Comparison of ENCODE assay signal across 1 cellular context in the genomic region with DNA sequence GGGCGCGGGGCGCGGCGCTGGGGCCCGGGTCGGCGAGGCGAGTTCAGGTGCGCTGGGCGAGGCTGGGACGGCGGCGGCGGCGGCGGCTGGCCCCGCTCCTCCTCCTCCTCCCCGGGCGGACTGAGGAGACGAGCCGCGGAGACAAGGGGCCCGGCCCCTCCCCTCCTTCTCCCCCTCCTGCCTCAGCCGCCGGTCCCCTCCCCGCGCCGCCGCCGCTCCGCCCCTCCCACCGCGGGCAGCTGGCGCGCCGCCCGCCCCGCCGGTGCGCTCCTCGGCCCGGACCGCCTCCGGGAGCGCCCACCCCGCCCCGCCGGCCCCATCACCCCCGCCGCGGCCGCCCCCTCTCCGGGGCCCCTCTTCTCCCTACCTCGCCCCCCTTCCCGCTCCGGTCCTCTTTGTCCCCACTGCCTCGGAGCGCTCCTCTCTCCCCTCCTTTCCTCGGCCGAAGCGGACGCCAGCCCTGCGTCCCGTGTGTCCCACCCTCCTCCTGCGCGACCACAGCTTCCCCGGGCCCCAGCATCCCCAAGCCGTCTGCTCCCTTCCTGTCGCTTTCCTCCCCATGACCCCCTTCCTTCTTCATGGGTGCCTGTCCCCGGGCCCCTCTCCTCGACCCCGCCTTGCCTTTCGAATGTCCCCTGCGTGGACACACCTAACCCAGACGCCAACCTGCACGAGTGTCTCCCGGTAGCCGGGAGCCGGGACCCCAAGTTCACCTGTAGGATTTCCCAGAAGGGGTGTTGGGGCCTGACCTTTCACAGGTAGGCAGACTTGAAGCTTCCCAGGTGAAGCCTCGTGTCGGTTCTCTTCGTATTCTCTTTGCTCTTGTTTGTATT.
TF ChIP-seq lines count a peak whose summit lies in the region.

TOX3 (minus strand) TSS at position 143 of the 833 bp plus-strand sequence. CDS start 420 bp downstream, outside the sequence.

TF ChIP-seq in HepG2, 621 proteins besides CTCF, POLR2A, EP300 and RAD21 (continued from another document and continues in another):
- TF ChIP-seq, protein P1, sequence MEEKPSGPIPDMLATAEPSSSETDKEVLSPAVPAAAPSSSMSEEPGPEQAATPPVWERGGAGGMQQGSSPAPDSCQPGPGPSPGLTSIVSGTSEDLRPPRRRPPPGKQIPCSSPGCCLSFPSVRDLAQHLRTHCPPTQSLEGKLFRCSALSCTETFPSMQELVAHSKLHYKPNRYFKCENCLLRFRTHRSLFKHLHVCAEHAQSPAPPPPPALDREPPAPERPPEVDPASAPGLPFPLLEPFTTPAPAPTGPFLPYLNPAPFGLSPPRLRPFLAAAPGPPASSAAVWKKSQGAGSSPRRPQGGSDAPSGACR (CRISPR knock-in tag; IDR thresholded peaks at IDR 0.05): peak; percentile 56; the same call in 1 of the 2 replicates
- TF ChIP-seq, protein P2, sequence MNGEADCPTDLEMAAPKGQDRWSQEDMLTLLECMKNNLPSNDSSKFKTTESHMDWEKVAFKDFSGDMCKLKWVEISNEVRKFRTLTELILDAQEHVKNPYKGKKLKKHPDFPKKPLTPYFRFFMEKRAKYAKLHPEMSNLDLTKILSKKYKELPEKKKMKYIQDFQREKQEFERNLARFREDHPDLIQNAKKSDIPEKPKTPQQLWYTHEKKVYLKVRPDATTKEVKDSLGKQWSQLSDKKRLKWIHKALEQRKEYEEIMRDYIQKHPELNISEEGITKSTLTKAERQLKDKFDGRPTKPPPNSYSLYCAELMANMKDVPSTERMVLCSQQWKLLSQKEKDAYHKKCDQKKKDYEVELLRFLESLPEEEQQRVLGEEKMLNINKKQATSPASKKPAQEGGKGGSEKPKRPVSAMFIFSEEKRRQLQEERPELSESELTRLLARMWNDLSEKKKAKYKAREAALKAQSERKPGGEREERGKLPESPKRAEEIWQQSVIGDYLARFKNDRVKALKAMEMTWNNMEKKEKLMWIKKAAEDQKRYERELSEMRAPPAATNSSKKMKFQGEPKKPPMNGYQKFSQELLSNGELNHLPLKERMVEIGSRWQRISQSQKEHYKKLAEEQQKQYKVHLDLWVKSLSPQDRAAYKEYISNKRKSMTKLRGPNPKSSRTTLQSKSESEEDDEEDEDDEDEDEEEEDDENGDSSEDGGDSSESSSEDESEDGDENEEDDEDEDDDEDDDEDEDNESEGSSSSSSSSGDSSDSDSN (CRISPR knock-in tag; IDR thresholded peaks at IDR 0.05): peak; percentile 14; the same call in 1 of the 2 replicates
- TF ChIP-seq ZNF674 (CRISPR knock-in tag; IDR thresholded peaks at IDR 0.05; ENCODE audit: low read depth) (no peak), POLR2AphosphoS5 (IDR thresholded peaks at IDR 0.05; ENCODE audit: low read depth, low read length) (peak; percentile 74), ZBTB46 (CRISPR knock-in tag; IDR thresholded peaks at IDR 0.05; ENCODE audit: borderline replicate concordance) (no peak), ZNF274 (CRISPR knock-in tag; IDR thresholded peaks at IDR 0.05) (peak; percentile 59; the same call in 1 of the 2 replicates), ZNF547 (CRISPR knock-in tag; IDR thresholded peaks at IDR 0.05) (no peak; the same call in 1 of the 2 replicates), ZBTB7A (CRISPR knock-in tag; IDR thresholded peaks at IDR 0.05) (peak; percentile 47; the same call in 1 of the 2 replicates), ZNF883 (CRISPR knock-in tag; IDR thresholded peaks at IDR 0.05; ENCODE audit: not compliant biosample characterization) (peak; percentile 48), MAX (IDR thresholded peaks at IDR 0.05) (peak; percentile 26; the same call in 1 of the 2 replicates), HDAC2 (CRISPR knock-in tag; IDR thresholded peaks at IDR 0.05) (no peak), AGO2 (optimal IDR thresholded peaks at IDR 0.05; ENCODE audit: low read depth, low read length) (peak; percentile 71), KDM2A (CRISPR knock-in tag; IDR thresholded peaks at IDR 0.05; ENCODE audit: borderline replicate concordance, low read depth) (peak; percentile 14; the same call in 1 of the 2 replicates), MXI1 (IDR thresholded peaks at IDR 0.05; ENCODE audit: borderline replicate concordance, low read depth, low read length) (peak; percentile 15; the same call in 1 of the 3 replicates), ZNF781 (CRISPR knock-in tag; IDR thresholded peaks at IDR 0.05; ENCODE audit: borderline replicate concordance, not compliant biosample characterization) (no peak), TEAD3 (CRISPR knock-in tag; optimal IDR thresholded peaks at IDR 0.05; ENCODE audit: borderline replicate concordance) (peak; percentile 46), MEF2D (CRISPR knock-in tag; IDR thresholded peaks at IDR 0.05) (peak; percentile 51), NFIC (IDR thresholded peaks at IDR 0.05; ENCODE audit: low read length) (no peak), ZNF468 (CRISPR knock-in tag; IDR thresholded peaks at IDR 0.05) (peak; percentile 7; the same call in 1 of the 2 replicates), NR2F6 (IDR thresholded peaks at IDR 0.05) (0 out of 2 replicates have a peak, but pooled peaks have one; percentile 23), NR2F6 (CRISPR knock-in tag; IDR thresholded peaks at IDR 0.05) (no peak), SMAD3 (CRISPR knock-in tag; IDR thresholded peaks at IDR 0.05) (no peak), ZNF326 (CRISPR knock-in tag; IDR thresholded peaks at IDR 0.05; ENCODE audit: borderline replicate concordance) (no peak), ZNF580 (CRISPR knock-in tag; IDR thresholded peaks at IDR 0.05; ENCODE audit: borderline replicate concordance, low read depth) (0 out of 2 replicates have a peak, but pooled peaks have one; percentile 49), MTA1 (CRISPR knock-in tag; IDR thresholded peaks at IDR 0.05; ENCODE audit: borderline replicate concordance) (peak; percentile 81; the same call in 1 of the 2 replicates), ZNF512B (CRISPR knock-in tag; IDR thresholded peaks at IDR 0.05; ENCODE audit: borderline replicate concordance) (0 out of 2 replicates have a peak, but pooled peaks have one; percentile 34), KDM5B (CRISPR knock-in tag; IDR thresholded peaks at IDR 0.05; ENCODE audit: borderline replicate concordance) (peak; percentile 43; the same call in 1 of the 2 replicates), TSC22D2 (CRISPR knock-in tag; IDR thresholded peaks at IDR 0.05; ENCODE audit: borderline replicate concordance) (peak; percentile 40; the same call in 1 of the 2 replicates), BCL3 (CRISPR knock-in tag; IDR thresholded peaks at IDR 0.05) (peak; percentile 63; the same call in 1 of the 2 replicates)
- TF ChIP-seq, protein P3, sequence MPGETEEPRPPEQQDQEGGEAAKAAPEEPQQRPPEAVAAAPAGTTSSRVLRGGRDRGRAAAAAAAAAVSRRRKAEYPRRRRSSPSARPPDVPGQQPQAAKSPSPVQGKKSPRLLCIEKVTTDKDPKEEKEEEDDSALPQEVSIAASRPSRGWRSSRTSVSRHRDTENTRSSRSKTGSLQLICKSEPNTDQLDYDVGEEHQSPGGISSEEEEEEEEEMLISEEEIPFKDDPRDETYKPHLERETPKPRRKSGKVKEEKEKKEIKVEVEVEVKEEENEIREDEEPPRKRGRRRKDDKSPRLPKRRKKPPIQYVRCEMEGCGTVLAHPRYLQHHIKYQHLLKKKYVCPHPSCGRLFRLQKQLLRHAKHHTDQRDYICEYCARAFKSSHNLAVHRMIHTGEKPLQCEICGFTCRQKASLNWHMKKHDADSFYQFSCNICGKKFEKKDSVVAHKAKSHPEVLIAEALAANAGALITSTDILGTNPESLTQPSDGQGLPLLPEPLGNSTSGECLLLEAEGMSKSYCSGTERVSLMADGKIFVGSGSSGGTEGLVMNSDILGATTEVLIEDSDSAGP (CRISPR knock-in tag; IDR thresholded peaks at IDR 0.05; ENCODE audit: borderline replicate concordance): peak; percentile 5
- TF ChIP-seq, protein P4, sequence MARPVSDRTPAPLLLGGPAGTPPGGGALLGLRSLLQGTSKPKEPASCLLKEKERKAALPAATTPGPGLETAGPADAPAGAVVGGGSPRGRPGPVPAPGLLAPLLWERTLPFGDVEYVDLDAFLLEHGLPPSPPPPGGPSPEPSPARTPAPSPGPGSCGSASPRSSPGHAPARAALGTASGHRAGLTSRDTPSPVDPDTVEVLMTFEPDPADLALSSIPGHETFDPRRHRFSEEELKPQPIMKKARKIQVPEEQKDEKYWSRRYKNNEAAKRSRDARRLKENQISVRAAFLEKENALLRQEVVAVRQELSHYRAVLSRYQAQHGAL (CRISPR knock-in tag; IDR thresholded peaks at IDR 0.05; ENCODE audit: not compliant biosample characterization): no peak
- TF ChIP-seq, protein P5, sequence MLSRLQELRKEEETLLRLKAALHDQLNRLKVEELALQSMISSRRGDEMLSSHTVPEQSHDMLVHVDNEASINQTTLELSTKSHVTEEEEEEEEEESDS (CRISPR knock-in tag; IDR thresholded peaks at IDR 0.05; ENCODE audit: borderline replicate concordance): no peak
- TF ChIP-seq, protein P6, sequence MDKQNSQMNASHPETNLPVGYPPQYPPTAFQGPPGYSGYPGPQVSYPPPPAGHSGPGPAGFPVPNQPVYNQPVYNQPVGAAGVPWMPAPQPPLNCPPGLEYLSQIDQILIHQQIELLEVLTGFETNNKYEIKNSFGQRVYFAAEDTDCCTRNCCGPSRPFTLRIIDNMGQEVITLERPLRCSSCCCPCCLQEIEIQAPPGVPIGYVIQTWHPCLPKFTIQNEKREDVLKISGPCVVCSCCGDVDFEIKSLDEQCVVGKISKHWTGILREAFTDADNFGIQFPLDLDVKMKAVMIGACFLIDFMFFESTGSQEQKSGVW (CRISPR knock-in tag; IDR thresholded peaks at IDR 0.05; ENCODE audit: borderline replicate concordance): no peak
- TF ChIP-seq, protein P7, sequence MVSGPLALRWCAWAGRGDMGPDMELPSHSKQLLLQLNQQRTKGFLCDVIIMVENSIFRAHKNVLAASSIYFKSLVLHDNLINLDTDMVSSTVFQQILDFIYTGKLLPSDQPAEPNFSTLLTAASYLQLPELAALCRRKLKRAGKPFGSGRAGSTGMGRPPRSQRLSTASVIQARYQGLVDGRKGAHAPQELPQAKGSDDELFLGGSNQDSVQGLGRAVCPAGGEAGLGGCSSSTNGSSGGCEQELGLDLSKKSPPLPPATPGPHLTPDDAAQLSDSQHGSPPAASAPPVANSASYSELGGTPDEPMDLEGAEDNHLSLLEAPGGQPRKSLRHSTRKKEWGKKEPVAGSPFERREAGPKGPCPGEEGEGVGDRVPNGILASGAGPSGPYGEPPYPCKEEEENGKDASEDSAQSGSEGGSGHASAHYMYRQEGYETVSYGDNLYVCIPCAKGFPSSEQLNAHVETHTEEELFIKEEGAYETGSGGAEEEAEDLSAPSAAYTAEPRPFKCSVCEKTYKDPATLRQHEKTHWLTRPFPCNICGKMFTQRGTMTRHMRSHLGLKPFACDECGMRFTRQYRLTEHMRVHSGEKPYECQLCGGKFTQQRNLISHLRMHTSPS (CRISPR knock-in tag; IDR thresholded peaks at IDR 0.05; ENCODE audit: low read depth): no peak
- TF ChIP-seq, protein P8, sequence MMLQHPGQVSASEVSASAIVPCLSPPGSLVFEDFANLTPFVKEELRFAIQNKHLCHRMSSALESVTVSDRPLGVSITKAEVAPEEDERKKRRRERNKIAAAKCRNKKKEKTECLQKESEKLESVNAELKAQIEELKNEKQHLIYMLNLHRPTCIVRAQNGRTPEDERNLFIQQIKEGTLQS (CRISPR knock-in tag; IDR thresholded peaks at IDR 0.05): no peak
- TF ChIP-seq, protein P9, sequence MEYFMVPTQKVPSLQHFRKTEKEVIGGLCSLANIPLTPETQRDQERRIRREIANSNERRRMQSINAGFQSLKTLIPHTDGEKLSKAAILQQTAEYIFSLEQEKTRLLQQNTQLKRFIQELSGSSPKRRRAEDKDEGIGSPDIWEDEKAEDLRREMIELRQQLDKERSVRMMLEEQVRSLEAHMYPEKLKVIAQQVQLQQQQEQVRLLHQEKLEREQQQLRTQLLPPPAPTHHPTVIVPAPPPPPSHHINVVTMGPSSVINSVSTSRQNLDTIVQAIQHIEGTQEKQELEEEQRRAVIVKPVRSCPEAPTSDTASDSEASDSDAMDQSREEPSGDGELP (IDR thresholded peaks at IDR 0.05; ENCODE audit: borderline replicate concordance, low read depth): 0 out of 2 replicates have a peak, but pooled peaks have one; percentile 20
